ENCODE assay signal across 21 cellular contexts in genomic region chr7:2105917-2106316, GRCh38.
DNase-seq lines count a peak whose midpoint lies in the region; TF ChIP-seq lines count a peak whose summit lies in the region.
"Had no signal": no experiment of that assay in that cellular context is flagged by ENCODE, and none has a peak within 500 bp of the region (broad histone marks: within the 10 kb centered on the region; RNA-seq: fewer than 3 reads in every experiment).

No MANE protein-coding gene starts in this region.

- no peaks in the 10 kb centered on the region for H3K9me3 ChIP-seq in endodermal cell (ENCODE audit: control insufficient read depth, low read length)
- H3K9me3 ChIP-seq: esophagus squamous epithelium, upper lobe of right lung had no signal

- H3K36me3 ChIP-seq in endodermal cell (ENCODE audit: control insufficient read depth, insufficient read depth, low read length) = peaks cover 4% of the 10 kb centered on the region
- H3K36me3 ChIP-seq: esophagus squamous epithelium, upper lobe of right lung had no signal

- 92 to 100% methylated on average over 3 to 17 of the region's 17 CpGs for WGBS in endodermal cell (ENCODE audit: insufficient coverage in 1 of 2, insufficient read length in 1 of 2), 2 experiments

- in situ Hi-C loops in GM13977 (cut with MboI; ENCODE audit: low pct_unique_long_range_greater_than_20kb, low sequenced_read_pairs, unreplicated experiment) = loop anchor here (25.0 kb wide), 1 partner anchor 231 kb away; no protein-coding TSS in a partner anchor

- H3K9ac ChIP-seq in endodermal cell (ENCODE audit: extremely low read depth, low read length, poor library complexity, severe bottlenecking) = no peak overlapping the region

- no peak overlapping the region for H3K4me3 ChIP-seq in endodermal cell (ENCODE audit: low read length)
- H3K4me3 ChIP-seq: esophagus squamous epithelium, upper lobe of right lung had no signal

- H3K27ac Mint-ChIP-seq in endodermal cell = peak overlapping the region; percentile 78
- H3K27ac Mint-ChIP-seq: natural killer cell, T-cell had no signal

- DNase-seq in NCI-H748 (lab: John Stamatoyannopoulos, UW; ENCODE audit: unreplicated experiment) (peak; percentile 14), NCI-H748 treated with DMSO at 0.1 percent for 48 hours (lab: John Stamatoyannopoulos, UW) (no peak), NCI-H82 (lab: John Stamatoyannopoulos, UW) (peak; percentile 57), endodermal cell (peak; percentile 86), pons (ENCODE audit: low spot score) (peak; percentile 17), GM13977 (ENCODE audit: low spot score) (no peak), cerebellar cortex (ENCODE audit: low spot score) (no peak), NCI-H1105 (lab: John Stamatoyannopoulos, UW) (no peak)
- DNase-seq: activated CD4-positive, CD25-positive, alpha-beta regulatory T cell; activated CD8-positive, alpha-beta memory T cell treated with anti-CD3 and anti-CD28 coated beads, Interleukin-2, amount 50 U/mL, for 48 hours; activated naive CD4-positive, alpha-beta T cell treated with Interleukin-2 at 50 U/mL for 16 hours; esophagus squamous epithelium; KG1; natural killer cell; NCI-H1417; NCI-H2171; stimulated activated CD4-positive, alpha-beta T cell treated with anti-CD3 and anti-CD28 coated beads, Interleukin-12 subunit alpha, Interleukin-12 subunit beta, amount 100 ng/mL, for 4 hours; stimulated activated naive CD4-positive, alpha-beta T cell treated with Interleukin-2 at 50 U/mL for 16 hours; T-cell; upper lobe of right lung had no signal

- peaks cover 6% of the 10 kb centered on the region for H3K36me3 Mint-ChIP-seq in endodermal cell (ENCODE audit: low read depth)
- H3K36me3 Mint-ChIP-seq: natural killer cell had no signal

- no peak overlapping the region for H3K4me3 Mint-ChIP-seq in endodermal cell
- H3K4me3 Mint-ChIP-seq: CD14-positive monocyte, T-cell had no signal

- no peaks in the 10 kb centered on the region for H3K27me3 Mint-ChIP-seq in endodermal cell (ENCODE audit: insufficient read depth)
- H3K27me3 Mint-ChIP-seq: T-cell had no signal

- peaks cover 26% of the 10 kb centered on the region for H3K4me1 Mint-ChIP-seq in endodermal cell

- H3K9me3 Mint-ChIP-seq in endodermal cell = no peaks in the 10 kb centered on the region
- H3K9me3 Mint-ChIP-seq: T-cell had no signal

- peaks cover 7% of the 10 kb centered on the region for H3K4me1 ChIP-seq in endodermal cell (ENCODE audit: control insufficient read depth, insufficient read depth, low read length)

- no peak overlapping the region for H3K27ac ChIP-seq in endodermal cell (ENCODE audit: low read depth, low read length)
- H3K27ac ChIP-seq: esophagus squamous epithelium, upper lobe of right lung had no signal

- no peaks in the 10 kb centered on the region for H3K27me3 ChIP-seq in endodermal cell (ENCODE audit: control insufficient read depth, insufficient read depth, low read length, poor library complexity, severe bottlenecking)
- H3K27me3 ChIP-seq: esophagus squamous epithelium, upper lobe of right lung had no signal

- TF ChIP-seq CTCF in endodermal cell (conservative IDR thresholded peaks at IDR 0.05) (no peak), GM13977 (IDR thresholded peaks at IDR 0.05; ENCODE audit: extremely low read depth, insufficient read depth, missing control alignments) (no peak)

Comparison
In these comparisons a context has a peak if more than half of its experiments do, and no peak if none do; other contexts are left out.
1. DNase-seq: peak in NCI-H748 (single experiment), NCI-H82 (single experiment), endodermal cell (single experiment) and pons (single experiment); none in NCI-H748 treated with DMSO at 0.1 percent for 48 hours (single experiment), GM13977 (single experiment), cerebellar cortex (single experiment) and NCI-H1105 (single experiment).